ENCODE assay signal across 1 cellular context in genomic region chr17:7849185-7850117, GRCh38.
TF ChIP-seq lines count a peak whose summit lies in the region.

No MANE protein-coding gene starts in this region.

TF ChIP-seq in HepG2, 621 proteins besides CTCF, POLR2A, EP300 and RAD21:
- peak; percentile 81 for TF ChIP-seq RBFOX2 (IDR thresholded peaks at IDR 0.05; ENCODE audit: low read depth, low read length)
- TF ChIP-seq KMT2B (CRISPR knock-in tag; IDR thresholded peaks at IDR 0.05), result no peak
- peak; percentile 79 for TF ChIP-seq AGO2 (optimal IDR thresholded peaks at IDR 0.05; ENCODE audit: low read depth, low read length)
- peak; percentile 38 for TF ChIP-seq AGO1 (IDR thresholded peaks at IDR 0.05; ENCODE audit: low read depth, low read length, poor library complexity, severe bottlenecking)
- no peak for TF ChIP-seq CENPX (CRISPR knock-in tag; IDR thresholded peaks at IDR 0.05)
